In the genomic region with DNA sequence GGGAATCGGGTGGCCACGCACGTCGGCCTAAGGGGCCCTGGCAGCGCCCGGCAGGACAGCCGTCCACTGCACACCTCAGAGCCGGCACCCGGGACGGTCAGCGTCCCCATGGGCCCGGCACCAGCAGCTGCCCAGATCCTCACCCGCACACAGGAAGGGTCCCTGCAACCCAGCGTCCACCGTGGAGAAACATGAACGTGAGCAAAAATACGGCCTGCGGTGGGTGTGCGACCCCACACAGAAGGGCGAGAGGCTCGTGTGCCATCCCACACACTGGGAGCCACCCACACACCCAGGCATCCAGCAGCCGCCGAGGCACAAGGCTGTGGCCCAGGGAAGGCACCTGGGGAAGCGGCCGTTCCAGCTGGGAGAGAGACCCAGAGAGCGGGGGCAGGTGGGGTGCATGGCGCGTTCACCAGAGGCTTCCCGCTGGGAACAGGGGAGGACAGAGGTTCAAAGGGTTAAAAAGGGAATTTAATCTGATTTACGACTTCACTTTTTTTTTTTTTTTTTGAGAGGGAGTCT, we compare ENCODE assay signal across 24 cellular contexts. TPM values are rescaled to one million over a fixed set of nuclear protein-coding genes. Genes with fewer than 3 reads are reported as not detected.
A peak's percentile ranks its signal among the peaks of the same experiment; 100 is the strongest.
DNase-seq lines count a peak whose midpoint lies in the region; ATAC-seq and TF ChIP-seq lines count a peak whose summit lies in the region.
"Had no signal": no experiment of that assay in that cellular context is flagged by ENCODE, and none has a peak within 500 bp of the region (broad histone marks: within the 10 kb centered on the region; RNA-seq: fewer than 3 reads in every experiment).

No MANE protein-coding gene starts in this region.

- H3K4ac ChIP-seq in trophoblast cell (ENCODE audit: low read depth, low read length) = peak overlapping the region; percentile 11

- peak overlapping the region; percentile 53 to 94 (median 68); a peak in 19 of 22 replicates for H3K9ac ChIP-seq in BLaER1 treated with 17β-estradiol and CSF1 and Interleukin-3, amounts not matched to agents 10 nM and 100 nM
- H3K9ac ChIP-seq in trophoblast cell (ENCODE audit: low read length) = no peak overlapping the region
- H3K9ac ChIP-seq: neural progenitor cell had no signal

- no peak overlapping the region for H2AK5ac ChIP-seq in trophoblast cell (ENCODE audit: low read length)

- no peak overlapping the region for H3K18ac ChIP-seq in trophoblast cell (ENCODE audit: low read length)

- H3K4me3 ChIP-seq in BLaER1 treated with 17β-estradiol and CSF1 and Interleukin-3, amounts not matched to agents 10 nM and 100 nM = peak overlapping the region in 9 of 10 experiments; percentile 10 to 57 (median 22); a peak in 10 of 20 replicates
- H3K4me3 ChIP-seq in GM23338 = no peak overlapping the region
- no peak overlapping the region for H3K4me3 ChIP-seq in trophoblast cell (ENCODE audit: low read depth, low read length)
- H3K4me3 ChIP-seq: cardiac muscle cell, left lung, neural progenitor cell, SJSA1, skin epidermis, testis had no signal

- DNase-seq in GM23338 (ENCODE audit: low spot score) = peak; percentile 19
- no peak for DNase-seq in effector memory CD8-positive, alpha-beta T cell
- no peak for DNase-seq in trophoblast cell
- DNase-seq in nephron progenitor cell = no peak
- no peak for DNase-seq in head of caudate nucleus
- DNase-seq: activated CD4-positive, alpha-beta T cell treated with anti-CD3 and anti-CD28 coated beads for 48 hours; activated naive CD4-positive, alpha-beta T cell treated with anti-CD3 and anti-CD28 coated beads for 36 hours; dermis blood vessel endothelial cell; midbrain; NCI-H1105; NCI-H2029 treated with DMSO at 0.1 percent for 48 hours; NCI-H345; stimulated activated CD4-positive, alpha-beta T cell treated with anti-CD3 and anti-CD28 coated beads, Interleukin-1b, Interleukin-23, amount 100 ng/mL, for 48 hours; testis had no signal

- no peaks in the 10 kb centered on the region for H3K9me3 ChIP-seq in BLaER1 treated with 17β-estradiol and CSF1 and Interleukin-3, amounts not matched to agents 10 nM and 100 nM (replicated peaks in 1 of 11)
- H3K9me3 ChIP-seq in trophoblast cell (ENCODE audit: insufficient read depth, low read depth, low read length) = no peaks in the 10 kb centered on the region
- H3K9me3 ChIP-seq: heart right ventricle, left lung, SJSA1, testis had no signal

- H2BK12ac ChIP-seq in trophoblast cell (ENCODE audit: low read length) = no peak overlapping the region

- H3K14ac ChIP-seq in trophoblast cell (ENCODE audit: low read length) = no peak overlapping the region

- H3K4me3 Mint-ChIP-seq in GM23338 (no peak overlapping the region), nephron progenitor cell (no peak overlapping the region)
- peak overlapping the region in 1 of 2 donors; percentile 75 for H3K4me3 Mint-ChIP-seq in effector memory CD8-positive, alpha-beta T cell
- H3K4me3 Mint-ChIP-seq: activated naive CD4-positive, alpha-beta T cell treated with anti-CD3 and anti-CD28 coated beads for 36 hours; neural progenitor cell; T-helper 1 cell treated with Interleukin-12 subunit alpha and Interleukin-12 subunit beta and Interleukin-4 antibody, amounts not matched to agents 30 μg/mL and 1 μg/mL, for 36 hours had no signal

- no peak overlapping the region for H4K12ac ChIP-seq in trophoblast cell (ENCODE audit: low read depth, low read length)

- H4K8ac ChIP-seq in trophoblast cell (ENCODE audit: low read depth, low read length) = no peak overlapping the region

- H2BK5ac ChIP-seq in trophoblast cell (ENCODE audit: low read depth, low read length, poor library complexity) = no peak overlapping the region

- H3K23ac ChIP-seq in trophoblast cell (ENCODE audit: low read length) = no peak overlapping the region

- peaks cover 2% of the 10 kb centered on the region for H3K79me1 ChIP-seq in trophoblast cell (ENCODE audit: low read length)

- no peaks in the 10 kb centered on the region; the same call in 2 of the 3 replicates for H3K9me3 Mint-ChIP-seq in GM23338
- no peaks in the 10 kb centered on the region for H3K9me3 Mint-ChIP-seq in effector memory CD8-positive, alpha-beta T cell
- no peaks in the 10 kb centered on the region for H3K9me3 Mint-ChIP-seq in nephron progenitor cell
- H3K9me3 Mint-ChIP-seq: activated naive CD4-positive, alpha-beta T cell treated with anti-CD3 and anti-CD28 coated beads for 36 hours; neural progenitor cell; T-helper 1 cell treated with Interleukin-12 subunit alpha and Interleukin-12 subunit beta and Interleukin-4 antibody, amounts not matched to agents 30 μg/mL and 1 μg/mL, for 36 hours had no signal

- no peaks in the 10 kb centered on the region for H3K27me3 ChIP-seq in BLaER1 treated with 17β-estradiol and CSF1 and Interleukin-3, amounts not matched to agents 10 nM and 100 nM
- no peaks in the 10 kb centered on the region for H3K27me3 ChIP-seq in GM23338 (ENCODE audit: insufficient read depth)
- H3K27me3 ChIP-seq in trophoblast cell (ENCODE audit: insufficient read depth, low read length) = no peaks in the 10 kb centered on the region
- H3K27me3 ChIP-seq: cardiac muscle cell, left lung, SJSA1, testis had no signal

- H3K27ac Mint-ChIP-seq in GM23338 = no peak overlapping the region
- H3K27ac Mint-ChIP-seq in effector memory CD8-positive, alpha-beta T cell = peak overlapping the region; percentile 58 to 91
- H3K27ac Mint-ChIP-seq in nephron progenitor cell = no peak overlapping the region
- H3K27ac Mint-ChIP-seq: activated naive CD4-positive, alpha-beta T cell treated with anti-CD3 and anti-CD28 coated beads for 36 hours; progenitor cell of endocrine pancreas; T-helper 1 cell treated with Interleukin-12 subunit alpha and Interleukin-12 subunit beta and Interleukin-4 antibody, amounts not matched to agents 30 μg/mL and 1 μg/mL, for 36 hours had no signal

- WGBS in trophoblast cell (ENCODE audit: extremely low coverage, insufficient coverage, insufficient read length) = no CpG with 5 or more reads among the region's 30 CpGs

- peak overlapping the region in 10 of 11 experiments; percentile 44 to 92 (median 60); a peak in 17 of 22 replicates for H3K27ac ChIP-seq in BLaER1 treated with 17β-estradiol and CSF1 and Interleukin-3, amounts not matched to agents 10 nM and 100 nM
- H3K27ac ChIP-seq in GM23338 (ENCODE audit: low read depth) = 0 out of 2 replicates have a peak overlapping the region, but pooled peaks have one; percentile 26
- H3K27ac ChIP-seq in trophoblast cell (ENCODE audit: low read depth, low read length) = no peak overlapping the region
- H3K27ac ChIP-seq: heart right ventricle, left lung, neural progenitor cell, SJSA1, testis had no signal

- H3K4me1 Mint-ChIP-seq in GM23338 (peaks cover 48% of the 10 kb centered on the region), nephron progenitor cell (peaks cover 58% of the 10 kb centered on the region)
- peaks cover 55 to 71% of the 10 kb centered on the region in 2 donors for H3K4me1 Mint-ChIP-seq in effector memory CD8-positive, alpha-beta T cell (ENCODE audit: low read depth in 2 of 2)

- peaks cover 5% of the 10 kb centered on the region; the same call in 1 of the 2 replicates for H3F3A ChIP-seq in GM23338 (replicated peaks; ENCODE audit: low read depth)

- peaks cover 87% of the 10 kb centered on the region for H3K79me2 ChIP-seq in GM23338 (replicated peaks; ENCODE audit: insufficient read depth)
- peaks cover 15% of the 10 kb centered on the region for H3K79me2 ChIP-seq in trophoblast cell (ENCODE audit: control insufficient read depth, insufficient read depth, low read length, poor library complexity)

- peaks cover 78 to 100% (median 99%) of the 10 kb centered on the region in 11 experiments; a peak in 21 of 22 replicates for H4K20me1 ChIP-seq in BLaER1 treated with 17β-estradiol and CSF1 and Interleukin-3, amounts not matched to agents 10 nM and 100 nM
- H4K20me1 ChIP-seq in GM23338 (replicated peaks; ENCODE audit: insufficient read depth) = 0 out of 2 replicates have a peak, but pooled peaks cover 7% of the 10 kb centered on the region

- peaks cover 97 to 100% (median 99%) of the 10 kb centered on the region in 10 experiments for H3K4me1 ChIP-seq in BLaER1 treated with 17β-estradiol and CSF1 and Interleukin-3, amounts not matched to agents 10 nM and 100 nM
- H3K4me1 ChIP-seq in GM23338 (ENCODE audit: insufficient read depth) = peaks cover 26% of the 10 kb centered on the region; the same call in 1 of the 2 replicates
- H3K4me1 ChIP-seq in trophoblast cell (ENCODE audit: control insufficient read depth in 1 of 2, insufficient read depth in 2 of 2, low read length in 2 of 2) = peaks cover 40 to 53% of the 10 kb centered on the region in 2 experiments

- H3K4me2 ChIP-seq in BLaER1 treated with 17β-estradiol and CSF1 and Interleukin-3, amounts not matched to agents 10 nM and 100 nM = peak overlapping the region; percentile 95 to 100 (median 99)
- H3K4me2 ChIP-seq in GM23338 = no peak overlapping the region
- H3K4me2 ChIP-seq in trophoblast cell (ENCODE audit: low read length) = no peak overlapping the region

- H3K36me3 Mint-ChIP-seq in GM23338 (ENCODE audit: low read depth) = no peaks in the 10 kb centered on the region
- H3K36me3 Mint-ChIP-seq in effector memory CD8-positive, alpha-beta T cell (ENCODE audit: insufficient read depth) = peaks cover 37% of the 10 kb centered on the region
- no peaks in the 10 kb centered on the region for H3K36me3 Mint-ChIP-seq in nephron progenitor cell (ENCODE audit: low read depth)
- H3K36me3 Mint-ChIP-seq: neural progenitor cell had no signal

- H4K91ac ChIP-seq in trophoblast cell (ENCODE audit: low read depth, low read length) = no peak overlapping the region

- H3K9me2 ChIP-seq in GM23338 (ENCODE audit: insufficient read depth) = no peaks in the 10 kb centered on the region

- H3K27me3 Mint-ChIP-seq in GM23338 (ENCODE audit: insufficient read depth, low read depth, poor library complexity) (peaks cover 24% of the 10 kb centered on the region), nephron progenitor cell (ENCODE audit: low read depth, poor library complexity) (peaks cover 50% of the 10 kb centered on the region)
- no peaks in the 10 kb centered on the region for H3K27me3 Mint-ChIP-seq in effector memory CD8-positive, alpha-beta T cell

- no peak overlapping the region for H2BK120ac ChIP-seq in trophoblast cell (ENCODE audit: insufficient read depth, low read length, poor library complexity)

- peaks cover 0 to 23% (median 5%) of the 10 kb centered on the region in 11 experiments; a peak in 10 of 22 replicates for H3K36me3 ChIP-seq in BLaER1 treated with 17β-estradiol and CSF1 and Interleukin-3, amounts not matched to agents 10 nM and 100 nM
- H3K36me3 ChIP-seq in GM23338 (ENCODE audit: insufficient read depth) = no peaks in the 10 kb centered on the region
- H3K36me3 ChIP-seq in trophoblast cell (ENCODE audit: control insufficient read depth in 1 of 2, insufficient read depth in 2 of 2, low read length in 2 of 2) = peaks cover 0 to 5% of the 10 kb centered on the region in 2 experiments
- H3K36me3 ChIP-seq: cardiac muscle cell, neural progenitor cell had no signal

- TF ChIP-seq CTCF in GM23338 (conservative IDR thresholded peaks at IDR 0.05; ENCODE audit: low read depth in 2 of 2) = no peak
- TF ChIP-seq CTCF in nephron progenitor cell (IDR thresholded peaks at IDR 0.05) = no peak

- H2AFZ ChIP-seq in GM23338 (no peak overlapping the region), trophoblast cell (ENCODE audit: insufficient read depth, low read length, poor library complexity) (no peak overlapping the region)

- intact Hi-C loops in head of caudate nucleus (cut with DNase I) = no loop called here

- no peak for ATAC-seq in GM23338
- no peak for ATAC-seq in effector memory CD8-positive, alpha-beta T cell (replicated peaks)
- ATAC-seq in GM19395 (IDR thresholded peaks at IDR 0.05; ENCODE audit: unreplicated experiment) = no peak
- ATAC-seq: left lung had no signal

RNA-seq across cellular contexts. Expression of a gene that starts 6.4 kb away (rescaled TPM):
- 56.2 and 70.1 TPM in 2 replicates for total RNA-seq in GM23338 (2014; rRNA removed; shearing (Covaris generic))
- polyA plus RNA-seq in GM23338 (2016; fragmentation: Nextera tagmentation; extraction: Ambion mirVana) = 29.6 and 30.4 TPM in 2 replicates
- polyA plus RNA-seq in trophoblast cell (2013) = 77.3 and 84.7 TPM in 2 replicates

RNA-seq across cellular contexts. Expression of a gene that starts 25.0 kb away (rescaled TPM):
- total RNA-seq in GM23338 (2014; rRNA removed; shearing (Covaris generic)) = 114 and 187 TPM in 2 replicates
- polyA plus RNA-seq in GM23338 (2016; fragmentation: Nextera tagmentation; extraction: Ambion mirVana) = 32.6 and 36.1 TPM in 2 replicates
- polyA plus RNA-seq in trophoblast cell (2013) = 19.4 and 19.8 TPM in 2 replicates

RNA-seq across cellular contexts. Expression of a gene that starts 33.1 kb away (rescaled TPM):
- total RNA-seq in GM23338 (2014; rRNA removed; shearing (Covaris generic)) = 250 and 258 TPM in 2 replicates
- 522 and 536 TPM in 2 replicates for polyA plus RNA-seq in GM23338 (2016; fragmentation: Nextera tagmentation; extraction: Ambion mirVana)
- polyA plus RNA-seq in trophoblast cell (2013) = 95.8 and 96.2 TPM in 2 replicates

Comparison
In these comparisons a context has a peak if more than half of its experiments do, and no peak if none do; other contexts are left out.
1. H3K4me2 ChIP-seq: peak in BLaER1 treated with 17β-estradiol and CSF1 and Interleukin-3, amounts not matched to agents 10 nM and 100 nM (11 of 11); none in GM23338 (single experiment) and trophoblast cell (single experiment).
2. H3K4me3 ChIP-seq: peak in BLaER1 treated with 17β-estradiol and CSF1 and Interleukin-3, amounts not matched to agents 10 nM and 100 nM (9 of 10); none in GM23338 (single experiment) and trophoblast cell (single experiment).
3. H3K27ac Mint-ChIP-seq: peak in effector memory CD8-positive, alpha-beta T cell (2 of 2); none in GM23338 (single experiment) and nephron progenitor cell (single experiment).